Comparison of ENCODE assay signal across 23 cellular contexts in the genomic region with DNA sequence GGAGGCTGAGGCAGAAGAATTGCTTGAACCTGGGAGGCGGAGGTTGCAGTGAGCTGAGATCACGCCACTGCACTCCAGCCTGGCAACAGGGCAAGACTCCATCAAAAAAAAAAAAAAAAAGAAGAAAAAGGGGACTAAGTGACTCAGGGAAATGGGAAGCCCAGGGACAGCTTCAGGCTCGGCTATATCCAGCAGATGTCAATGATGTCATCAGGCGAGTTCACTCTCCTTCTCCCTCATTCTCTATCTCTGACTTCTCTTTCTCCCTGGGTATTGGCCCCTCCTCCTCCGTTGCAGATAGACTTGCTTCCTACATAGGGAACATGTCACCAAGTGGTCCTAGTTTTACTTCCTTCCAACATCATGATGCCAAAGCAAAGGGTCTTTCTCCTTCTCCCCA.
"Had no signal": no experiment of that assay in that cellular context is flagged by ENCODE, and none has a peak within 500 bp of the region (broad histone marks: within the 10 kb centered on the region; RNA-seq: fewer than 3 reads in every experiment).

No MANE protein-coding gene starts in this region.

- ATAC-seq: Panc1, PC-3 had no signal

- H3K9me3 ChIP-seq: MG63, SJSA1 had no signal

- H3K4me3 ChIP-seq: MG63, SJSA1, SK-N-MC had no signal

- DNase-seq: IMR-90, Karpas-422, KG1, MG63, NCI-H1092 treated with DMSO at 0.1 percent for 48 hours, NCI-H1436, NCI-H187, NCI-H2029, NCI-H2081 treated with DMSO at 0.1 percent for 48 hours, NCI-H2171, NCI-H226, NCI-H446, NCI-H510A, NCI-H524 treated with DMSO at 0.1 percent for 48 hours, NCI-H69, NCI-H774, PC-3, SHP77 had no signal

- H3K27ac ChIP-seq: HL-60, RWPE1, SJSA1, SK-N-MC had no signal

- H3K4me1 ChIP-seq: SJSA1 had no signal

- H3K36me3 ChIP-seq: MG63, SJSA1 had no signal
